Comparison of ENCODE assay signal across 21 cellular contexts in the genomic region with DNA sequence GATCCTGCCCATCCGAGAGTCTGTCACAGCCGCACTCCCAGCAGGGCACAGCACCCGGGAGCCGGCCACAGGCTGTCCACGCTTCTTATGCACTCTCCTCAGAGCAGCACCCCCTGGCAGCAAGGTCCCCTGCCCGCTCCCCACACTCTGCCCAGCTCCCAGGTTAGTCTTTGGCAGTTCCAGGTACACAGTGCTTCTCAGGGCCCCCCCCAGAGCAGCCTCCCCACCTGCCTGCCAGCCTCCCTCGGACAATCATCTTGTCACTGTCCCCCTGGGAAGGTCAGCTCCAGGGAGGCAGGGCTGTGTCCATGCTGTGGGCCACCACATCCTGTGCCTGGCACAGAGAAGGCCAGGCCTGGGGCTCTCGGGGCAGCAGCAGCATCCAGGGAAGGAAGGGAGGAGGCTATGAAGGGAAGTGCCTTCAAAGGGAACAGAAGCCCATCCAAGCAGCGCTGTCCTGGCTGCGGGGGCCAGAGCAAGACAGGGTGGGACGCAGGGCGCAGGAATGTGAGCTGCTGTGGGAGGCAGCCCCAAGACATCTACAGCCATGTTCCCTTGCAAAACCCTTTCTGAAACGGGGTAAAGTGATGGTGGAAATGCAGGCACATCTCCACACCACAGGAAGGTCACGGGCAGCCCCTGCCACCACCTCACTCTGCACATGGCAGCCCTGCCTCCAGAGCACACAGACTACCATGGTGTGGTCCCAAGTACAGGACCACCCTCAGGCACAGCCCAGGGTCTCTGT.
"Had no signal": no experiment of that assay in that cellular context is flagged by ENCODE, and none has a peak within 500 bp of the region (broad histone marks: within the 10 kb centered on the region; RNA-seq: fewer than 3 reads in every experiment).

No MANE protein-coding gene starts in this region.

- H3K27me3 Mint-ChIP-seq: stimulated activated naive CD8-positive, alpha-beta T cell treated with anti-CD3 and anti-CD28 coated beads, Interleukin-15, Interleukin-2, amounts not matched to agents 100 ng/mL and 50 ng/mL, for 24 hours had no signal

- H3K27ac ChIP-seq: foreskin keratinocyte, tibial nerve, uterus had no signal

- H3K27me3 ChIP-seq: foreskin keratinocyte, tibial nerve, uterus had no signal

- H3K9me3 Mint-ChIP-seq: activated B cell treated with CpG ODN at 0.5 μM for 24 hours; activated naive CD8-positive, alpha-beta T cell treated with anti-CD3 and anti-CD28 coated beads for 36 hours; activated T-helper 17 cell treated with anti-CD3 and anti-CD28 coated beads, Interleukin-2, amount 50 U/mL, for 72 hours; effector memory CD8-positive, alpha-beta T cell; nephron; stimulated activated naive CD8-positive, alpha-beta T cell treated with anti-CD3 and anti-CD28 coated beads, Interleukin-15, Interleukin-2, amounts not matched to agents 100 ng/mL and 50 ng/mL, for 24 hours had no signal

- H3K4me3 ChIP-seq: tibial nerve, uterus had no signal

- H3K9me3 ChIP-seq: tibial nerve, uterus had no signal

- H3K27ac Mint-ChIP-seq: activated B cell treated with CpG ODN at 0.5 μM for 24 hours; activated naive CD8-positive, alpha-beta T cell treated with anti-CD3 and anti-CD28 coated beads for 36 hours; activated T-helper 17 cell treated with anti-CD3 and anti-CD28 coated beads, Interleukin-2, amount 50 U/mL, for 72 hours; effector memory CD8-positive, alpha-beta T cell; progenitor cell of endocrine pancreas; stimulated activated naive CD8-positive, alpha-beta T cell treated with anti-CD3 and anti-CD28 coated beads, Interleukin-15, Interleukin-2, amounts not matched to agents 100 ng/mL and 50 ng/mL, for 24 hours had no signal

- H3K4me1 ChIP-seq: foreskin keratinocyte, tibial nerve, uterus had no signal

- H3K4me3 Mint-ChIP-seq: activated B cell treated with CpG ODN at 0.5 μM for 24 hours; activated naive CD8-positive, alpha-beta T cell treated with anti-CD3 and anti-CD28 coated beads for 36 hours; activated T-helper 17 cell treated with anti-CD3 and anti-CD28 coated beads, Interleukin-2, amount 50 U/mL, for 72 hours; effector memory CD8-positive, alpha-beta T cell; nephron; stimulated activated naive CD8-positive, alpha-beta T cell treated with anti-CD3 and anti-CD28 coated beads, Interleukin-15, Interleukin-2, amounts not matched to agents 100 ng/mL and 50 ng/mL, for 24 hours had no signal

- H3K4me1 Mint-ChIP-seq: activated B cell treated with CpG ODN at 0.5 μM for 24 hours; activated naive CD8-positive, alpha-beta T cell treated with anti-CD3 and anti-CD28 coated beads for 36 hours; activated T-helper 17 cell treated with anti-CD3 and anti-CD28 coated beads, Interleukin-2, amount 50 U/mL, for 72 hours had no signal

- DNase-seq: activated B cell treated with CpG ODN at 0.5 μM for 24 hours; activated CD4-positive, alpha-beta T cell treated with anti-CD3 and anti-CD28 coated beads for 48 hours; activated naive CD4-positive, alpha-beta T cell; activated naive CD8-positive, alpha-beta T cell treated with anti-CD3 and anti-CD28 coated beads for 36 hours; activated T-cell treated with anti-CD3 and anti-CD28 coated beads, Interleukin-2, amount 50 U/mL, for 1 hour; amniotic stem cell; effector memory CD8-positive, alpha-beta T cell; foreskin keratinocyte; glutamatergic neuron; kidney glomerular epithelial cell; mesenchymal stem cell; occipital lobe; right cardiac atrium; T-helper 1 cell; T-helper 9 cell; uterus had no signal

- H3K36me3 ChIP-seq: tibial nerve, uterus had no signal

- H3K36me3 Mint-ChIP-seq: activated naive CD8-positive, alpha-beta T cell treated with anti-CD3 and anti-CD28 coated beads for 36 hours had no signal
